Comparison of ENCODE assay signal across 1 cellular context in genomic region chr3:179322481-179323196, GRCh38.
TF ChIP-seq lines count a peak whose summit lies in the region.

Gene ZNF639, plus strand, starts transcription at chr3:179323031. Its CDS starts 5,263 bp downstream, at chr3:179328294.

TF ChIP-seq in HEK293, 187 proteins besides CTCF, POLR2A, EP300 and RAD21 (continued from another document):
- no peak for TF ChIP-seq ZNF221 (tag by site-specific recombination; IDR thresholded peaks at IDR 0.05; ENCODE audit: borderline replicate concordance)
- no peak for TF ChIP-seq OSR2 (tag by site-specific recombination; IDR thresholded peaks at IDR 0.05)
- TF ChIP-seq ZNF324 (tag by site-specific recombination; IDR thresholded peaks at IDR 0.05), result peak; percentile 46; the same call in 1 of the 2 replicates
- TF ChIP-seq PRDM1 (tag by site-specific recombination; IDR thresholded peaks at IDR 0.05), result peak; percentile 98
- TF ChIP-seq ZBTB17 (tag by site-specific recombination; IDR thresholded peaks at IDR 0.05), result peak; percentile 42; the same call in 1 of the 2 replicates
- TF ChIP-seq ZNF2 (tag by site-specific recombination; IDR thresholded peaks at IDR 0.05), result peak; percentile 37; the same call in 1 of the 2 replicates
- peak; percentile 88 for TF ChIP-seq GLIS2 (tag by site-specific recombination; IDR thresholded peaks at IDR 0.05)
- TF ChIP-seq ZNF660 (tag by site-specific recombination; IDR thresholded peaks at IDR 0.05), result peak; percentile 86
- peak; percentile 76 for TF ChIP-seq ZXDB (tag by site-specific recombination; IDR thresholded peaks at IDR 0.05)
- no peak for TF ChIP-seq ZNF600 (tag by site-specific recombination; IDR thresholded peaks at IDR 0.05)
- no peak for TF ChIP-seq ZNF792 (tag by site-specific recombination; IDR thresholded peaks at IDR 0.05)
- TF ChIP-seq, protein P1, sequence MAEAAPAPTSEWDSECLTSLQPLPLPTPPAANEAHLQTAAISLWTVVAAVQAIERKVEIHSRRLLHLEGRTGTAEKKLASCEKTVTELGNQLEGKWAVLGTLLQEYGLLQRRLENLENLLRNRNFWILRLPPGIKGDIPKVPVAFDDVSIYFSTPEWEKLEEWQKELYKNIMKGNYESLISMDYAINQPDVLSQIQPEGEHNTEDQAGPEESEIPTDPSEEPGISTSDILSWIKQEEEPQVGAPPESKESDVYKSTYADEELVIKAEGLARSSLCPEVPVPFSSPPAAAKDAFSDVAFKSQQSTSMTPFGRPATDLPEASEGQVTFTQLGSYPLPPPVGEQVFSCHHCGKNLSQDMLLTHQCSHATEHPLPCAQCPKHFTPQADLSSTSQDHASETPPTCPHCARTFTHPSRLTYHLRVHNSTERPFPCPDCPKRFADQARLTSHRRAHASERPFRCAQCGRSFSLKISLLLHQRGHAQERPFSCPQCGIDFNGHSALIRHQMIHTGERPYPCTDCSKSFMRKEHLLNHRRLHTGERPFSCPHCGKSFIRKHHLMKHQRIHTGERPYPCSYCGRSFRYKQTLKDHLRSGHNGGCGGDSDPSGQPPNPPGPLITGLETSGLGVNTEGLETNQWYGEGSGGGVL (tag by site-specific recombination; IDR thresholded peaks at IDR 0.05), result peak; percentile 37; the same call in 1 of the 2 replicates
- TF ChIP-seq, protein P2, sequence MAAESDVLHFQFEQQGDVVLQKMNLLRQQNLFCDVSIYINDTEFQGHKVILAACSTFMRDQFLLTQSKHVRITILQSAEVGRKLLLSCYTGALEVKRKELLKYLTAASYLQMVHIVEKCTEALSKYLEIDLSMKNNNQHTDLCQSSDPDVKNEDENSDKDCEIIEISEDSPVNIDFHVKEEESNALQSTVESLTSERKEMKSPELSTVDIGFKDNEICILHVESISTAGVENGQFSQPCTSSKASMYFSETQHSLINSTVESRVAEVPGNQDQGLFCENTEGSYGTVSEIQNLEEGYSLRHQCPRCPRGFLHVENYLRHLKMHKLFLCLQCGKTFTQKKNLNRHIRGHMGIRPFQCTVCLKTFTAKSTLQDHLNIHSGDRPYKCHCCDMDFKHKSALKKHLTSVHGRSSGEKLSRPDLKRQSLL (tag by site-specific recombination; IDR thresholded peaks at IDR 0.05), result no peak
- TF ChIP-seq ZNF510 (tag by site-specific recombination; IDR thresholded peaks at IDR 0.05; ENCODE audit: insufficient replicate concordance), result no peak
- TF ChIP-seq, protein P3, sequence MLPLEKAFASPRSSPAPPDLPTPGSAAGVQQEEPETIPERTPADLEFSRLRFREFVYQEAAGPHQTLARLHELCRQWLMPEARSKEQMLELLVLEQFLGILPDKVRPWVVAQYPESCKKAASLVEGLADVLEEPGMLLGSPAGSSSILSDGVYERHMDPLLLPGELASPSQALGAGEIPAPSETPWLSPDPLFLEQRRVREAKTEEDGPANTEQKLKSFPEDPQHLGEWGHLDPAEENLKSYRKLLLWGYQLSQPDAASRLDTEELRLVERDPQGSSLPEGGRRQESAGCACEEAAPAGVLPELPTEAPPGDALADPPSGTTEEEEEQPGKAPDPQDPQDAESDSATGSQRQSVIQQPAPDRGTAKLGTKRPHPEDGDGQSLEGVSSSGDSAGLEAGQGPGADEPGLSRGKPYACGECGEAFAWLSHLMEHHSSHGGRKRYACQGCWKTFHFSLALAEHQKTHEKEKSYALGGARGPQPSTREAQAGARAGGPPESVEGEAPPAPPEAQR (tag by site-specific recombination; IDR thresholded peaks at IDR 0.05), result no peak
- 0 out of 2 replicates have a peak, but pooled peaks have one; percentile 10 for TF ChIP-seq ZNF121 (tag by site-specific recombination; IDR thresholded peaks at IDR 0.05)
- peak; percentile 85 for TF ChIP-seq ZSCAN30 (tag by site-specific recombination; IDR thresholded peaks at IDR 0.05)
- TF ChIP-seq HIC1 (tag by site-specific recombination; IDR thresholded peaks at IDR 0.05), result peak; percentile 92
- TF ChIP-seq ZNF707 (tag by site-specific recombination; IDR thresholded peaks at IDR 0.05), result no peak
- TF ChIP-seq SP3 (tag by site-specific recombination; IDR thresholded peaks at IDR 0.05), result peak; percentile 57
- TF ChIP-seq ZEB2 (tag by site-specific recombination; IDR thresholded peaks at IDR 0.05), result peak; percentile 71; the same call in 1 of the 2 replicates
- peak; percentile 60; the same call in 1 of the 2 replicates for TF ChIP-seq ZBTB20 (tag by site-specific recombination; IDR thresholded peaks at IDR 0.05)
- TF ChIP-seq KLF9 (tag by site-specific recombination; IDR thresholded peaks at IDR 0.05; ENCODE audit: low read depth), result peak; percentile 69
- TF ChIP-seq FEZF1 (tag by site-specific recombination; IDR thresholded peaks at IDR 0.05), result peak; percentile 44
- TF ChIP-seq ZNF704 (tag by site-specific recombination; IDR thresholded peaks at IDR 0.05), result no peak
- no peak for TF ChIP-seq MEIS1 (CRISPR knock-in tag; IDR thresholded peaks at IDR 0.05; ENCODE audit: borderline replicate concordance)
- TF ChIP-seq ZBTB8A (tag by site-specific recombination; IDR thresholded peaks at IDR 0.05), result peak; percentile 75
- no peak for TF ChIP-seq ZSCAN23 (tag by site-specific recombination; IDR thresholded peaks at IDR 0.05)
- peak; percentile 50; the same call in 1 of the 2 replicates for TF ChIP-seq TRIM28 (IDR thresholded peaks at IDR 0.05; ENCODE audit: borderline replicate concordance, low read length)
- TF ChIP-seq ZNF561 (tag by site-specific recombination; IDR thresholded peaks at IDR 0.05; ENCODE audit: borderline replicate concordance), result peak; percentile 51; the same call in 1 of the 2 replicates
- peak; percentile 66 for TF ChIP-seq ZIC2 (tag by site-specific recombination; IDR thresholded peaks at IDR 0.05)
- TF ChIP-seq BCL11B (tag by site-specific recombination; IDR thresholded peaks at IDR 0.05; ENCODE audit: low read depth), result peak; percentile 21; the same call in 1 of the 2 replicates
- no peak for TF ChIP-seq ZNF239 (tag by site-specific recombination; IDR thresholded peaks at IDR 0.05)
- peak; percentile 70; the same call in 1 of the 2 replicates for TF ChIP-seq ZBTB48 (tag by site-specific recombination; IDR thresholded peaks at IDR 0.05)
- TF ChIP-seq IKZF3 (tag by site-specific recombination; IDR thresholded peaks at IDR 0.05), result peak; percentile 95
- no peak for TF ChIP-seq ZNF280D (tag by site-specific recombination; IDR thresholded peaks at IDR 0.05)
- no peak for TF ChIP-seq ZNF280C (tag by site-specific recombination; IDR thresholded peaks at IDR 0.05)
- peak; percentile 85 for TF ChIP-seq ZFHX2 (tag by site-specific recombination; conservative IDR thresholded peaks at IDR 0.05)
- 0 out of 2 replicates have a peak, but pooled peaks have one; percentile 15 for TF ChIP-seq MZF1 (tag by site-specific recombination; IDR thresholded peaks at IDR 0.05; ENCODE audit: borderline replicate concordance)
- TF ChIP-seq ZNF16 (tag by site-specific recombination; IDR thresholded peaks at IDR 0.05; ENCODE audit: low read depth), result no peak
- peak; percentile 84; the same call in 1 of the 2 replicates for TF ChIP-seq ZNF423 (tag by site-specific recombination; IDR thresholded peaks at IDR 0.05)
- TF ChIP-seq ZNF214 (tag by site-specific recombination; IDR thresholded peaks at IDR 0.05; ENCODE audit: borderline replicate concordance), result no peak
- TF ChIP-seq ZNF501 (tag by site-specific recombination; IDR thresholded peaks at IDR 0.05), result peak; percentile 74
- TF ChIP-seq ZBTB44 (tag by site-specific recombination; IDR thresholded peaks at IDR 0.05), result peak; percentile 31; the same call in 1 of the 2 replicates
- TF ChIP-seq ZNF677 (tag by site-specific recombination; IDR thresholded peaks at IDR 0.05), result no peak
- no peak for TF ChIP-seq ZNF133 (tag by site-specific recombination; IDR thresholded peaks at IDR 0.05)
- peak; percentile 79; the same call in 1 of the 2 replicates for TF ChIP-seq ZNF777 (tag by site-specific recombination; IDR thresholded peaks at IDR 0.05; ENCODE audit: borderline replicate concordance)
- TF ChIP-seq, protein P4, sequence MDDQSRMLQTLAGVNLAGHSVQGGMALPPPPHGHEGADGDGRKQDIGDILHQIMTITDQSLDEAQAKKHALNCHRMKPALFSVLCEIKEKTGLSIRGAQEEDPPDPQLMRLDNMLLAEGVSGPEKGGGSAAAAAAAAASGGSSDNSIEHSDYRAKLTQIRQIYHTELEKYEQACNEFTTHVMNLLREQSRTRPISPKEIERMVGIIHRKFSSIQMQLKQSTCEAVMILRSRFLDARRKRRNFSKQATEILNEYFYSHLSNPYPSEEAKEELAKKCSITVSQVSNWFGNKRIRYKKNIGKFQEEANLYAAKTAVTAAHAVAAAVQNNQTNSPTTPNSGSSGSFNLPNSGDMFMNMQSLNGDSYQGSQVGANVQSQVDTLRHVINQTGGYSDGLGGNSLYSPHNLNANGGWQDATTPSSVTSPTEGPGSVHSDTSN (CRISPR knock-in tag; IDR thresholded peaks at IDR 0.05), result peak; percentile 82; the same call in 1 of the 2 replicates
- no peak for TF ChIP-seq ZNF488 (tag by site-specific recombination; IDR thresholded peaks at IDR 0.05)
- TF ChIP-seq GLIS1 (tag by site-specific recombination; IDR thresholded peaks at IDR 0.05), result peak; percentile 39; the same call in 1 of the 2 replicates
